Comparison of ENCODE assay signal across 14 cellular contexts in the genomic region with DNA sequence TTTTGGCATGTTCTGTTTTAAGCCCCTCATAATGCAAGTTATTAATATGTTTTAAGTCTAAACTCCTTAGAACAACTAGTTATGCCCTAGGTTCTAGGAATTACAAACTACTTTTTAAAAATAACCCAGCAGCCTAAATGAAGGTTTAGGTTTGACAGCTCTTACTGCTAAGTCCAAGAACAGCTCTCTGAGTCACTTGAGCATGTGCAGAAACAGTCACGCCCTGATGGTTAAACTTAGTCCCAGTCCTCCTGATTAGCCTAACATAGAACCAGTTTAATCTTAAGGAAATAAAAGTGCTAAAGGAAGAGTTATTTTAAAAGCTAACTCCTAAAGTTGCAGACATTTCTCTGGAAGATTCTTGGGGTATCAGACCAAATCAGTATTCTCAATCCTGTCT.
"Had no signal": no experiment of that assay in that cellular context is flagged by ENCODE, and none has a peak within 500 bp of the region (broad histone marks: within the 10 kb centered on the region; RNA-seq: fewer than 3 reads in every experiment).

No MANE protein-coding gene starts in this region.

- H3K4me3 ChIP-seq: adrenal gland, gastroesophageal sphincter, psoas muscle, testis, upper lobe of left lung had no signal

- H3K27ac ChIP-seq: adrenal gland, psoas muscle, testis, upper lobe of left lung, WERI-Rb-1 had no signal

- DNase-seq: activated CD4-positive, alpha-beta memory T cell treated with anti-CD3 and anti-CD28 coated beads for 36 hours; activated CD8-positive, alpha-beta memory T cell treated with anti-CD3 and anti-CD28 coated beads, Interleukin-2, amount 10 ng/mL, durations not matched to agents 7 days and 5 days; activated naive CD4-positive, alpha-beta T cell treated with anti-CD3 and anti-CD28 coated beads, Interleukin-2, amount 10 ng/mL, durations not matched to agents 7 days and 5 days; activated T-cell treated with anti-CD3 and anti-CD28 coated beads, Interleukin-2, amount 50 U/mL, for 1 hour; adrenal gland; kidney; psoas muscle; stimulated activated CD4-positive, alpha-beta T cell treated with anti-CD3 and anti-CD28 coated beads, Interleukin-1b, Interleukin-23, amount 100 ng/mL, for 48 hours; stimulated activated naive CD8-positive, alpha-beta T cell treated with anti-CD3 and anti-CD28 coated beads, Interleukin-15, amount 100 ng/mL, for 72 hours; T-helper 17 cell; testis; upper lobe of left lung; WERI-Rb-1 had no signal

- H3K4me1 ChIP-seq: adrenal gland, gastroesophageal sphincter, psoas muscle, testis, upper lobe of left lung had no signal

- H3K36me3 ChIP-seq: WERI-Rb-1 had no signal

- H3K9me3 ChIP-seq: adrenal gland, gastroesophageal sphincter, psoas muscle, testis, upper lobe of left lung had no signal

- FAIRE-seq: kidney had no signal

- H3K27me3 ChIP-seq: adrenal gland, gastroesophageal sphincter, testis, upper lobe of left lung had no signal
